Comparison of ENCODE assay signal across 12 cellular contexts in genomic region chr1:12001996-12002493, GRCh38. TPM values are rescaled to one million over a fixed set of nuclear protein-coding genes. Genes with fewer than 3 reads are reported as not detected.
A peak's percentile ranks its signal among the peaks of the same experiment; 100 is the strongest.
DNase-seq lines count a peak whose midpoint lies in the region; ATAC-seq and TF ChIP-seq lines count a peak whose summit lies in the region.
"Had no signal": no experiment of that assay in that cellular context is flagged by ENCODE, and none has a peak within 500 bp of the region (broad histone marks: within the 10 kb centered on the region; RNA-seq: fewer than 3 reads in every experiment).

No MANE protein-coding gene starts in this region.

- intact Hi-C loops in right cardiac atrium (cut with DNase I): no loop called here

- peak; percentile 36 to 42 for ATAC-seq in right cardiac atrium
- ATAC-seq in GM21367 (IDR thresholded peaks at IDR 0.05; ENCODE audit: unreplicated experiment): no peak

- TF ChIP-seq CTCF in 22Rv1 (IDR thresholded peaks at IDR 0.05): no peak

- no peaks in the 10 kb centered on the region for H3K4me1 ChIP-seq in right cardiac atrium (ENCODE audit: control insufficient read depth, insufficient read depth, low read length)
- H3K4me1 ChIP-seq: adrenal gland had no signal

- DNase-seq in HK-2 (ENCODE audit: unreplicated experiment): peak; percentile 48
- DNase-seq in astrocyte of the hippocampus (ENCODE audit: low read depth, low spot score): peak; percentile 40
- DNase-seq in right cardiac atrium: peak in 2 of 3 donors; percentile 60 to 62
- DNase-seq in HuH-7.5 (ENCODE audit: low spot score): no peak
- DNase-seq in activated CD4-positive, alpha-beta T cell treated with anti-CD3 and anti-CD28 coated beads for 4 hours: no peak
- DNase-seq in NCI-H2107 (lab: John Stamatoyannopoulos, UW): no peak
- DNase-seq: DMS79; effector CD4-positive, alpha-beta T cell had no signal

- H3K9me3 ChIP-seq in right cardiac atrium (ENCODE audit: control insufficient read depth, low read length): no peaks in the 10 kb centered on the region
- H3K9me3 ChIP-seq: adrenal gland, ovary had no signal

- H3K27me3 ChIP-seq in right cardiac atrium (ENCODE audit: control insufficient read depth, insufficient read depth): no peaks in the 10 kb centered on the region
- H3K27me3 ChIP-seq: adrenal gland, ovary had no signal

- H3K4me3 ChIP-seq in right cardiac atrium (ENCODE audit: low read length): no peak overlapping the region
- H3K4me3 ChIP-seq: adrenal gland, ovary had no signal

- H3K27ac ChIP-seq in 22Rv1 (peak overlapping the region; percentile 27; the same call in 1 of the 2 replicates), right cardiac atrium (ENCODE audit: low read length) (no peak overlapping the region)
- H3K27ac ChIP-seq: adrenal gland, ovary had no signal

- WGBS in right cardiac atrium: 87% methylated on average over 10 of the region's 10 CpGs

RNA-seq across cellular contexts. Expression of gene MIIP, which starts 17.3 kb away (rescaled TPM):
- 10 to 100 TPM in 3 of 4 donors, 1 to 10 TPM in 1; 8.5 to 16.4 (median 12.5) TPM for total RNA-seq in right cardiac atrium
- 12.5 TPM for polyA plus RNA-seq in right cardiac atrium

RNA-seq across cellular contexts. Expression of gene MFN2, which starts 21.8 kb away (rescaled TPM):
- total RNA-seq in right cardiac atrium: 100 to 1,000 TPM; 386 to 449 (median 419) TPM
- polyA plus RNA-seq in right cardiac atrium: 237 TPM

Comparison
In these comparisons a context has a peak if more than half of its experiments do, and no peak if none do; other contexts are left out.
1. DNase-seq: peak in HK-2 (single experiment), astrocyte of the hippocampus (single experiment) and right cardiac atrium (2 of 3); none in HuH-7.5 (single experiment), activated CD4-positive, alpha-beta T cell treated with anti-CD3 and anti-CD28 coated beads for 4 hours (0 of 2) and NCI-H2107 (single experiment).